ENCODE assay signal across 13 cellular contexts in genomic region chr11:128298271-128298670, GRCh38.
A peak's percentile ranks its signal among the peaks of the same experiment; 100 is the strongest.
DNase-seq lines count a peak whose midpoint lies in the region; ATAC-seq and TF ChIP-seq lines count a peak whose summit lies in the region.
"Had no signal": no experiment of that assay in that cellular context is flagged by ENCODE, and none has a peak within 500 bp of the region (broad histone marks: within the 10 kb centered on the region; RNA-seq: fewer than 3 reads in every experiment).

No MANE protein-coding gene starts in this region.

- H3K27ac ChIP-seq in SJCRH30 (peak overlapping the region; percentile 78), hepatocyte (peak overlapping the region; percentile 68), suprapubic skin (peak overlapping the region; percentile 58)
- H3K27ac ChIP-seq: cardiac muscle cell had no signal

- CTCF ChIA-PET in activated CD8-positive, alpha-beta memory T cell treated with anti-CD3 and anti-CD28 coated beads, Interleukin-2, amount 10 ng/mL, durations not matched to agents 7 days and 5 days (lab: Charles Lee), result interaction anchor here (0.7 to 7.4 kb wide), 7 partner anchors 7 to 334 kb away, joined by 3 to 82 read pairs (median 4); no protein-coding TSS in a partner anchor

- H3K36me3 ChIP-seq in SJCRH30 (no peaks in the 10 kb centered on the region), hepatocyte (replicated peaks; ENCODE audit: insufficient read depth, low read depth) (no peaks in the 10 kb centered on the region), suprapubic skin (no peaks in the 10 kb centered on the region)
- H3K36me3 ChIP-seq: cardiac muscle cell had no signal

- H3K27me3 ChIP-seq in SJCRH30, result no peaks in the 10 kb centered on the region
- no peaks in the 10 kb centered on the region for H3K27me3 ChIP-seq in hepatocyte
- no peaks in the 10 kb centered on the region for H3K27me3 ChIP-seq in suprapubic skin

- ATAC-seq in activated CD8-positive, alpha-beta memory T cell treated with anti-CD3 and anti-CD28 coated beads, Interleukin-2, amount 10 ng/mL, durations not matched to agents 7 days and 5 days, result no peak
- ATAC-seq: esophagus mucosa, Panc1 had no signal

- no peak overlapping the region for H2AFZ ChIP-seq in hepatocyte

- TF ChIP-seq POLR2A in suprapubic skin (IDR thresholded peaks at IDR 0.05), result no peak

- H3K9me3 Mint-ChIP-seq in activated CD8-positive, alpha-beta memory T cell treated with anti-CD3 and anti-CD28 coated beads, Interleukin-2, amount 10 ng/mL, durations not matched to agents 7 days and 5 days (ENCODE audit: low read depth), result peaks cover 6% of the 10 kb centered on the region
- H3K9me3 Mint-ChIP-seq: HFFc6 had no signal

- no peak for DNase-seq in activated CD8-positive, alpha-beta memory T cell treated with anti-CD3 and anti-CD28 coated beads, Interleukin-2, amount 10 ng/mL, durations not matched to agents 7 days and 5 days
- DNase-seq in activated CD8-positive, alpha-beta memory T cell treated with anti-CD3 and anti-CD28 coated beads, Interleukin-2, amount 50 U/mL, for 48 hours, result no peak
- DNase-seq in SJCRH30 (peak; percentile 12 to 45), hepatocyte (ENCODE audit: low spot score) (no peak), suprapubic skin (ENCODE audit: low spot score in 2 of 2) (no peak), putamen (ENCODE audit: low spot score) (no peak), amniotic stem cell (lab: John Stamatoyannopoulos, UW) (no peak), NCI-H2029 treated with DMSO at 0.1 percent for 48 hours (lab: John Stamatoyannopoulos, UW) (no peak)
- DNase-seq: HFFc6, Karpas-422 had no signal

- H3K4me1 ChIP-seq in SJCRH30 (peaks cover 77% of the 10 kb centered on the region), hepatocyte (ENCODE audit: insufficient read depth) (peaks cover 34% of the 10 kb centered on the region), suprapubic skin (peaks cover 19% of the 10 kb centered on the region)

- no peak overlapping the region for H3K4me3 Mint-ChIP-seq in activated CD8-positive, alpha-beta memory T cell treated with anti-CD3 and anti-CD28 coated beads, Interleukin-2, amount 10 ng/mL, durations not matched to agents 7 days and 5 days
- H3K4me3 Mint-ChIP-seq: HFFc6 had no signal

- H3K4me2 ChIP-seq in hepatocyte, result no peak overlapping the region

- peak overlapping the region; percentile 82 for H3K27ac Mint-ChIP-seq in activated CD8-positive, alpha-beta memory T cell treated with anti-CD3 and anti-CD28 coated beads, Interleukin-2, amount 10 ng/mL, durations not matched to agents 7 days and 5 days
- H3K27ac Mint-ChIP-seq: HFFc6 had no signal

- no peaks in the 10 kb centered on the region for H3K79me2 ChIP-seq in hepatocyte

- H3K27me3 Mint-ChIP-seq in activated CD8-positive, alpha-beta memory T cell treated with anti-CD3 and anti-CD28 coated beads, Interleukin-2, amount 10 ng/mL, durations not matched to agents 7 days and 5 days, result no peaks in the 10 kb centered on the region

- peaks cover 38% of the 10 kb centered on the region for H3K36me3 Mint-ChIP-seq in activated CD8-positive, alpha-beta memory T cell treated with anti-CD3 and anti-CD28 coated beads, Interleukin-2, amount 10 ng/mL, durations not matched to agents 7 days and 5 days

- H3K4me3 ChIP-seq in SJCRH30 (no peak overlapping the region), hepatocyte (no peak overlapping the region), suprapubic skin (no peak overlapping the region)
- H3K4me3 ChIP-seq: cardiac muscle cell had no signal

- H3K9me3 ChIP-seq in SJCRH30 (replicated peaks) (no peaks in the 10 kb centered on the region), hepatocyte (ENCODE audit: low read depth) (no peaks in the 10 kb centered on the region), suprapubic skin (no peaks in the 10 kb centered on the region)

- TF ChIP-seq CTCF in hepatocyte (IDR thresholded peaks at IDR 0.05; ENCODE audit: poor library complexity), result no peak
- no peak for TF ChIP-seq CTCF in suprapubic skin (IDR thresholded peaks at IDR 0.05)

- TF ChIP-seq EP300 in suprapubic skin (IDR thresholded peaks at IDR 0.05), result no peak

- 95% methylated on average over 2 of the region's 2 CpGs for WGBS in hepatocyte (ENCODE audit: low lambda C conversion rate, missing lambda C conversion rate)
- WGBS in suprapubic skin, result 89% methylated on average over 2 of the region's 2 CpGs

- H3K4me1 Mint-ChIP-seq in activated CD8-positive, alpha-beta memory T cell treated with anti-CD3 and anti-CD28 coated beads, Interleukin-2, amount 10 ng/mL, durations not matched to agents 7 days and 5 days, result peaks cover 83% of the 10 kb centered on the region

- no peaks in the 10 kb centered on the region for H3K9me2 ChIP-seq in hepatocyte (replicated peaks; ENCODE audit: insufficient read depth)

- H4K20me1 ChIP-seq in hepatocyte (ENCODE audit: insufficient read depth, poor library complexity, severe bottlenecking), result no peaks in the 10 kb centered on the region

Comparison
In these comparisons a context has a peak if more than half of its experiments do, and no peak if none do; other contexts are left out.
1. DNase-seq: peak in SJCRH30 (2 of 2); none in activated CD8-positive, alpha-beta memory T cell treated with anti-CD3 and anti-CD28 coated beads, Interleukin-2, amount 10 ng/mL, durations not matched to agents 7 days and 5 days (single experiment), activated CD8-positive, alpha-beta memory T cell treated with anti-CD3 and anti-CD28 coated beads, Interleukin-2, amount 50 U/mL, for 48 hours (single experiment), hepatocyte (single experiment), suprapubic skin (0 of 2), putamen (single experiment), amniotic stem cell (single experiment) and NCI-H2029 treated with DMSO at 0.1 percent for 48 hours (single experiment).
2. Peak in every context shown above with its lines, with median percentiles within 50 percentile points of each other: H3K27ac ChIP-seq.